ENCODE assay signal across 21 cellular contexts in genomic region chr2:170393861-170394498, GRCh38.
"Had no signal": no experiment of that assay in that cellular context is flagged by ENCODE, and none has a peak within 500 bp of the region (broad histone marks: within the 10 kb centered on the region; RNA-seq: fewer than 3 reads in every experiment).

No MANE protein-coding gene starts in this region.

- H3K4me3 ChIP-seq: SJSA1, SK-N-MC had no signal

- DNase-seq: IMR-90, Karpas-422, KG1, MV-4-11, NCI-H1048, NCI-H1105 treated with DMSO at 0.1 percent for 48 hours, NCI-H1417 treated with DMSO at 0.1 percent for 48 hours, NCI-H146, NCI-H187, NCI-H2029, NCI-H2081 treated with DMSO at 0.1 percent for 48 hours, NCI-H226, NCI-H446, NCI-H510A, NCI-H774, Right ventricle myocardium superior, RPMI8226, SIG-M5 had no signal

- H3K4me1 ChIP-seq: SJSA1 had no signal

- H3K9me3 ChIP-seq: SJSA1 had no signal

- H3K27me3 ChIP-seq: SJSA1 had no signal

- H3K36me3 ChIP-seq: SJSA1 had no signal

- FAIRE-seq: RCC 7860 had no signal

- H3K27ac ChIP-seq: SJSA1, SK-N-MC had no signal
